Comparison of ENCODE assay signal across 8 cellular contexts in genomic region chr3:48472673-48472922, GRCh38. TPM values are rescaled to one million over a fixed set of nuclear protein-coding genes. Genes with fewer than 3 reads are reported as not detected.
DNase-seq lines count a peak whose midpoint lies in the region; ATAC-seq, FAIRE-seq and TF ChIP-seq lines count a peak whose summit lies in the region.

No MANE protein-coding gene starts in this region.

- peak; percentile 28 for ATAC-seq in aorta (ENCODE audit: low FRiP score)

- H3K9me3 ChIP-seq in HUES48 (ENCODE audit: control insufficient read depth, insufficient read depth, low read length): no peaks in the 10 kb centered on the region
- no peaks in the 10 kb centered on the region for H3K9me3 ChIP-seq in aorta (ENCODE audit: control insufficient read depth, low read length)

- H3K27ac ChIP-seq in HUES48 (ENCODE audit: low read depth, low read length) (peak overlapping the region; percentile 92), mesendoderm (ENCODE audit: low read depth, low read length) (peak overlapping the region; percentile 74), aorta (ENCODE audit: low read depth in 1 of 2, low read length in 2 of 2) (peak overlapping the region; percentile 71 to 99)

- H4K5ac ChIP-seq in mesendoderm (ENCODE audit: low read length): no peak overlapping the region

- H3K36me3 ChIP-seq in HUES48 (ENCODE audit: control insufficient read depth, insufficient read depth, low read length): peaks cover 28% of the 10 kb centered on the region
- H3K36me3 ChIP-seq in bronchial epithelial cell (ENCODE audit: control insufficient read depth, insufficient read depth, low read length): peaks cover 14% of the 10 kb centered on the region
- H3K36me3 ChIP-seq in mesendoderm (ENCODE audit: control insufficient read depth, insufficient read depth, low read length): no peaks in the 10 kb centered on the region
- H3K36me3 ChIP-seq in aorta (ENCODE audit: control insufficient read depth in 1 of 2, insufficient read depth in 2 of 2, low read length in 1 of 2): no peaks in the 10 kb centered on the region

- H4K8ac ChIP-seq in mesendoderm (ENCODE audit: low read depth, low read length): no peak overlapping the region

- peaks cover 11% of the 10 kb centered on the region for H3K79me1 ChIP-seq in mesendoderm (ENCODE audit: low read length)

- peaks cover 17% of the 10 kb centered on the region for H3K4me1 ChIP-seq in HUES48 (ENCODE audit: control insufficient read depth, insufficient read depth, low read length)
- peaks cover 9% of the 10 kb centered on the region for H3K4me1 ChIP-seq in mesendoderm (ENCODE audit: control insufficient read depth, low read depth, low read length)
- H3K4me1 ChIP-seq in aorta (ENCODE audit: control insufficient read depth in 1 of 2, insufficient read depth in 2 of 2, low read length in 2 of 2): no peaks in the 10 kb centered on the region

- peak overlapping the region; percentile 74 for H3K4ac ChIP-seq in mesendoderm (ENCODE audit: low read depth, low read length)

- peak overlapping the region; percentile 83 for H3K56ac ChIP-seq in mesendoderm (ENCODE audit: low read length)

- peak overlapping the region; percentile 33 for H2BK120ac ChIP-seq in mesendoderm (ENCODE audit: low read depth, low read length)

- H3K18ac ChIP-seq in mesendoderm (ENCODE audit: low read length): peak overlapping the region; percentile 72

- H3K9ac ChIP-seq in HUES48 (ENCODE audit: low read depth, low read length) (peak overlapping the region; percentile 75), mesendoderm (ENCODE audit: low read length) (peak overlapping the region; percentile 84)

- no peak for FAIRE-seq in GM18507 (lab: Jason Lieb, UNC)
- peak; percentile 18 for FAIRE-seq in bronchial epithelial cell (lab: Jason Lieb, UNC)

- peak overlapping the region; percentile 64 for H3K4me3 ChIP-seq in HUES48 (ENCODE audit: low read depth, low read length)
- H3K4me3 ChIP-seq in bronchial epithelial cell (ENCODE audit: low read depth, low read length): peak overlapping the region; percentile 55
- peak overlapping the region; percentile 26 for H3K4me3 ChIP-seq in mesendoderm (ENCODE audit: low read length)
- peak overlapping the region; percentile 77 to 96 for H3K4me3 ChIP-seq in aorta (ENCODE audit: low read length in 2 of 2)

- H3K4me2 ChIP-seq in mesendoderm (ENCODE audit: low read length): peak overlapping the region; percentile 16

- intact Hi-C loops in aorta (cut with DNase I): no loop called here

- peaks cover 1% of the 10 kb centered on the region for H3K79me2 ChIP-seq in mesendoderm (ENCODE audit: control insufficient read depth, insufficient read depth, low read length)

- H3K27me3 ChIP-seq in HUES48 (ENCODE audit: control insufficient read depth, insufficient read depth, low read length) (no peaks in the 10 kb centered on the region), bronchial epithelial cell (ENCODE audit: control insufficient read depth, insufficient read depth, low read length) (no peaks in the 10 kb centered on the region), mesendoderm (ENCODE audit: insufficient read depth, low read length, poor library complexity) (no peaks in the 10 kb centered on the region), aorta (ENCODE audit: control insufficient read depth in 1 of 2, insufficient read depth in 2 of 2, low read length in 1 of 2) (no peaks in the 10 kb centered on the region)

- TF ChIP-seq CTCF in bronchial epithelial cell (IDR thresholded peaks at IDR 0.05; ENCODE audit: insufficient read depth, low read length, severe bottlenecking): no peak

- DNase-seq in GM18507 (ENCODE audit: extremely low spot score, insufficient read length, low read depth) (peak; percentile 8), bronchial epithelial cell (ENCODE audit: low read depth) (no peak), mesendoderm (no peak), aorta (no peak), germinal center (ENCODE audit: low spot score) (no peak), NCI-H187 treated with DMSO at 0.1 percent for 48 hours (lab: John Stamatoyannopoulos, UW) (no peak)
- no peak for DNase-seq in stimulated activated CD4-positive, alpha-beta T cell treated with anti-CD3 and anti-CD28 coated beads, Interleukin-4, amount 100 ng/mL, for 24 hours

- no peak overlapping the region for H3K23ac ChIP-seq in mesendoderm (ENCODE audit: low read length)

- H2BK15ac ChIP-seq in mesendoderm (replicated peaks; ENCODE audit: low read depth): no peak overlapping the region

- WGBS in mesendoderm (ENCODE audit: extremely low coverage, insufficient coverage, low lambda C conversion rate): no CpG with 5 or more reads among the region's 5 CpGs
- 0 to 1% methylated on average over 5 of the region's 5 CpGs for WGBS in aorta, 2 donors

- H2AK5ac ChIP-seq in mesendoderm (ENCODE audit: low read length): no peak overlapping the region

- H2BK5ac ChIP-seq in mesendoderm (ENCODE audit: low read length): peak overlapping the region; percentile 30

RNA-seq across cellular contexts. Expression of gene ATRIP, which starts 26.1 kb away (rescaled TPM):
- 4.1 and 5.5 TPM in 2 replicates for total RNA-seq in bronchial epithelial cell
- 15.5 TPM for polyA plus RNA-seq in mesendoderm (2013, experiment 1 of 2)
- 16.0 TPM for polyA plus RNA-seq in mesendoderm (2013, experiment 2 of 2)
- 1 to 10 TPM; 5.0 to 6.3 TPM for total RNA-seq in aorta
- polyA plus RNA-seq in aorta: 1 to 10 TPM; 4.0 to 7.5 TPM

RNA-seq across cellular contexts. Expression of gene SHISA5, which starts 31.4 kb away (rescaled TPM):
- total RNA-seq in bronchial epithelial cell (87.1 and 131 TPM in 2 replicates), aorta (100 to 1,000 TPM; 170 to 183 TPM)
- polyA plus RNA-seq in mesendoderm (2013, experiment 1 of 2): 181 TPM
- polyA plus RNA-seq in mesendoderm (2013, experiment 2 of 2): 171 TPM
- 100 to 1,000 TPM in 1 of 2 donors, 10 to 100 TPM in 1; 64.2 to 113 TPM for polyA plus RNA-seq in aorta

RNA-seq across cellular contexts. Expression of gene TMA7, which starts 32.5 kb away (rescaled TPM):
- 190 and 360 TPM in 2 replicates for total RNA-seq in bronchial epithelial cell
- 1,066 TPM for polyA plus RNA-seq in mesendoderm (2013, experiment 1 of 2)
- polyA plus RNA-seq in mesendoderm (2013, experiment 2 of 2): 1,068 TPM
- total RNA-seq in aorta: 100 to 1,000 TPM; 114 to 128 TPM
- polyA plus RNA-seq in aorta: 100 to 1,000 TPM; 302 to 686 TPM

RNA-seq across cellular contexts. Expression of gene CCDC51, which starts 32.7 kb away (rescaled TPM):
- total RNA-seq in bronchial epithelial cell (48.4 and 55.3 TPM in 2 replicates), aorta (1 to 10 TPM; 6.4 to 6.7 TPM)
- 17.5 TPM for polyA plus RNA-seq in mesendoderm (2013, experiment 1 of 2)
- 16.4 TPM for polyA plus RNA-seq in mesendoderm (2013, experiment 2 of 2)
- polyA plus RNA-seq in aorta: 10 to 100 TPM in 1 of 2 donors, 1 to 10 TPM in 1; 9.5 to 12.7 TPM

RNA-seq across cellular contexts. Expression of gene PLXNB1, which starts 42.7 kb away (rescaled TPM):
- total RNA-seq in bronchial epithelial cell: 63.7 and 90.4 TPM in 2 replicates
- polyA plus RNA-seq in mesendoderm (2013, experiment 1 of 2): 58.6 TPM
- polyA plus RNA-seq in mesendoderm (2013, experiment 2 of 2): 54.5 TPM
- total RNA-seq in aorta: 100 to 1,000 TPM in 1 of 2 donors, 10 to 100 TPM in 1; 69.9 to 115 TPM
- 100 to 1,000 TPM in 1 of 2 donors, 10 to 100 TPM in 1; 26.3 to 235 TPM for polyA plus RNA-seq in aorta

Comparison
In these comparisons a context has a peak if more than half of its experiments do, and no peak if none do; other contexts are left out.
1. H3K4me3 ChIP-seq: peak in every context shown above with its lines; median percentile 86 in aorta; 64 in HUES48; 55 in bronchial epithelial cell; 26 in mesendoderm.